ENCODE assay signal across 1 cellular context in the genomic region with DNA sequence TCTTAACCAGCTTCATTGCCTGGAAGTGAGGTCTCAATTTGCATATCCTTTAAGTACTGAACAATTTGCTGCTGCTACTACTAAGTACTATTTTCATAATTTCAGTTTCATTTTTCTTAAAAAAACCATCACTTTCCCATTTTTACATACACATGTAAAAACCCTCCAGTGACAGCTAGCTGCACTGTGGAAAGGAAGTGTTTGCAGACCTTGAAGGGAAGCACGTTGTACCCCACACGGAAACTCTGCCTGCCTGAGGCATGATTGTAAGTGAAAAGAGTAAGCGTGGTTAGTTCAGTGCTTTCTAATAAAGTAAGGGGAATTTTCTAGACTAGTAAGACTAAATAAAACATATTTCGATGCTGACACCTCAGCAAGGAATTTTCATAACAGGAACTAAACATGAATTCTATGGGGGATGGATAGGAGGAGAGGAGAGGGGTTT.
TF ChIP-seq lines count a peak whose summit lies in the region.

No MANE protein-coding gene starts in this region.

TF ChIP-seq in GM12878, 131 proteins besides CTCF, POLR2A, EP300 and RAD21 (continued from another document):
- TF ChIP-seq, protein P1, sequence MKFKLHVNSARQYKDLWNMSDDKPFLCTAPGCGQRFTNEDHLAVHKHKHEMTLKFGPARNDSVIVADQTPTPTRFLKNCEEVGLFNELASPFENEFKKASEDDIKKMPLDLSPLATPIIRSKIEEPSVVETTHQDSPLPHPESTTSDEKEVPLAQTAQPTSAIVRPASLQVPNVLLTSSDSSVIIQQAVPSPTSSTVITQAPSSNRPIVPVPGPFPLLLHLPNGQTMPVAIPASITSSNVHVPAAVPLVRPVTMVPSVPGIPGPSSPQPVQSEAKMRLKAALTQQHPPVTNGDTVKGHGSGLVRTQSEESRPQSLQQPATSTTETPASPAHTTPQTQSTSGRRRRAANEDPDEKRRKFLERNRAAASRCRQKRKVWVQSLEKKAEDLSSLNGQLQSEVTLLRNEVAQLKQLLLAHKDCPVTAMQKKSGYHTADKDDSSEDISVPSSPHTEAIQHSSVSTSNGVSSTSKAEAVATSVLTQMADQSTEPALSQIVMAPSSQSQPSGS (IDR thresholded peaks at IDR 0.05; ENCODE audit: low read length) = peak; percentile 48; the same call in 1 of the 2 replicates
TF ChIP-seq in GM12878: peak in this region for 5.
